In genomic region chr9:137436761-137437600, GRCh38 we compare ENCODE assay signal across 1 cellular context.
TF ChIP-seq lines count a peak whose summit lies in the region.

No MANE protein-coding gene starts in this region.

TF ChIP-seq in K562, 482 proteins besides CTCF, POLR2A, EP300 and RAD21:
- TF ChIP-seq ARID3A (IDR thresholded peaks at IDR 0.05; ENCODE audit: borderline replicate concordance, low read depth, low read length), result no peak
- peak; percentile 86 for TF ChIP-seq ZFP36 (IDR thresholded peaks at IDR 0.05; ENCODE audit: low read depth, low read length, partially characterized antibody)
